Comparison of ENCODE assay signal across 9 cellular contexts in the genomic region with DNA sequence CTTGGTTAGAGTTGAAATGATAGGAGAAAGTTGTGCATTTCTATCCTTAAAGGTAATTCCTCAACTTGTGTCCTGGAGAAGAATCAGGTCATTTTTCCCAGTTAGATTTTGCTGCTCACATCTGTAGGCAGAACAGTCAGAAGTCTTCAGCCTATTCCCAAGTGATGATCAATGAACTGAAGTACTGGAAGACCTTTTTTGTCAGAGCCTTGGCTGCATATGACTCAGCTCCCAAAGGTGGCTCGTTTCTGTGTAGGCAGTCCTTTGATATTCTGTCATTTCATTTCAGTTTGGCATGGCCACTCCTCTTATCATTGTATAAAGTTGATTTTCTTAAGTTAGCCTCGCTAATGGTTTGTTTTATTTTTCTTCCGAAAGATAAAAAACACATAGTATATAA.
DNase-seq lines count a peak whose midpoint lies in the region; ATAC-seq and TF ChIP-seq lines count a peak whose summit lies in the region.
"Had no signal": no experiment of that assay in that cellular context is flagged by ENCODE, and none has a peak within 500 bp of the region (broad histone marks: within the 10 kb centered on the region; RNA-seq: fewer than 3 reads in every experiment).

No MANE protein-coding gene starts in this region.

- in situ Hi-C loops in HAP-1 (cut with MboI; ENCODE audit: low sequenced_read_pairs) = no loop called here

- no peak overlapping the region for H2AFZ ChIP-seq in hepatocyte

- no peaks in the 10 kb centered on the region for H3K9me3 Mint-ChIP-seq in activated CD4-positive, alpha-beta memory T cell treated with anti-CD3 and anti-CD28 coated beads for 36 hours
- H3K9me3 Mint-ChIP-seq in stimulated activated naive CD8-positive, alpha-beta T cell treated with anti-CD3 and anti-CD28 coated beads, Interleukin-15, amount 100 ng/mL, for 72 hours = no peaks in the 10 kb centered on the region

- POLR2A ChIA-PET in activated CD4-positive, alpha-beta memory T cell treated with anti-CD3 and anti-CD28 coated beads for 36 hours (lab: Charles Lee) = interaction anchor here (0.7 to 6.8 kb wide), 11 partner anchors 8 to 122 kb away, joined by 3 to 133 read pairs (median 4); no protein-coding TSS in a partner anchor

- H3K27me3 Mint-ChIP-seq in activated CD4-positive, alpha-beta memory T cell treated with anti-CD3 and anti-CD28 coated beads for 36 hours = no peaks in the 10 kb centered on the region
- H3K27me3 Mint-ChIP-seq in stimulated activated naive CD8-positive, alpha-beta T cell treated with anti-CD3 and anti-CD28 coated beads, Interleukin-15, amount 100 ng/mL, for 72 hours = no peaks in the 10 kb centered on the region

- 76% methylated on average over 3 of the region's 3 CpGs for WGBS in hepatocyte (ENCODE audit: low lambda C conversion rate, missing lambda C conversion rate)

- no peaks in the 10 kb centered on the region for H3K9me2 ChIP-seq in hepatocyte (replicated peaks; ENCODE audit: insufficient read depth)

- no peak overlapping the region for H3K4me2 ChIP-seq in hepatocyte

- no peak overlapping the region for H3K4me3 ChIP-seq in hepatocyte
- no peak overlapping the region for H3K4me3 ChIP-seq in H7 (ENCODE audit: insufficient read depth, low read depth, low read length)
- H3K4me3 ChIP-seq in HAP-1 = no peak overlapping the region

- peaks cover 81% of the 10 kb centered on the region for H3K4me1 Mint-ChIP-seq in activated CD4-positive, alpha-beta memory T cell treated with anti-CD3 and anti-CD28 coated beads for 36 hours (ENCODE audit: low read depth)
- peaks cover 87% of the 10 kb centered on the region for H3K4me1 Mint-ChIP-seq in stimulated activated naive CD8-positive, alpha-beta T cell treated with anti-CD3 and anti-CD28 coated beads, Interleukin-15, amount 100 ng/mL, for 72 hours

- peak; percentile 53 to 63 for ATAC-seq in activated CD4-positive, CD25-positive, alpha-beta regulatory T cell treated with anti-CD3 and anti-CD28 coated beads, Interleukin-2, amount 50 U/mL, for 24 hours
- ATAC-seq in stimulated activated naive CD8-positive, alpha-beta T cell treated with anti-CD3 and anti-CD28 coated beads, Interleukin-15, amount 100 ng/mL, for 72 hours = peak; percentile 33

- H3K4me3 Mint-ChIP-seq in activated CD4-positive, alpha-beta memory T cell treated with anti-CD3 and anti-CD28 coated beads for 36 hours = peak overlapping the region; percentile 71
- peak overlapping the region; percentile 69 to 73 for H3K4me3 Mint-ChIP-seq in stimulated activated naive CD8-positive, alpha-beta T cell treated with anti-CD3 and anti-CD28 coated beads, Interleukin-15, amount 100 ng/mL, for 72 hours

- peaks cover 35% of the 10 kb centered on the region for H3K36me3 Mint-ChIP-seq in activated CD4-positive, alpha-beta memory T cell treated with anti-CD3 and anti-CD28 coated beads for 36 hours

- no peaks in the 10 kb centered on the region for H3K27me3 ChIP-seq in hepatocyte
- H3K27me3 ChIP-seq in H7 (ENCODE audit: control insufficient read depth, insufficient read depth, low read length) = no peaks in the 10 kb centered on the region
- no peaks in the 10 kb centered on the region for H3K27me3 ChIP-seq in HAP-1 (ENCODE audit: low read depth)

- H3K27ac ChIP-seq in hepatocyte = peak overlapping the region; percentile 55

- no peak for DNase-seq in activated CD4-positive, CD25-positive, alpha-beta regulatory T cell (lab: John Stamatoyannopoulos, UW)
- DNase-seq in activated CD4-positive, alpha-beta memory T cell treated with anti-CD3 and anti-CD28 coated beads for 36 hours = peak; percentile 71
- no peak for DNase-seq in hepatocyte (ENCODE audit: low spot score)
- peak in 1 of 2 donors; percentile 43 for DNase-seq in stimulated activated naive CD8-positive, alpha-beta T cell treated with anti-CD3 and anti-CD28 coated beads, Interleukin-15, amount 100 ng/mL, for 72 hours
- no peak for DNase-seq in DMS 273 treated with DMSO at 0.1 percent for 48 hours (lab: John Stamatoyannopoulos, UW)
- no peak for DNase-seq in H7
- no peak for DNase-seq in HAP-1 (ENCODE audit: low spot score in 2 of 2)
- DNase-seq: NCI-H1092 had no signal

- no peaks in the 10 kb centered on the region for H4K20me1 ChIP-seq in hepatocyte (ENCODE audit: insufficient read depth, poor library complexity, severe bottlenecking)

- no peaks in the 10 kb centered on the region for H3K36me3 ChIP-seq in hepatocyte (replicated peaks; ENCODE audit: insufficient read depth, low read depth)
- H3K36me3 ChIP-seq in H7 (replicated peaks; ENCODE audit: control insufficient read depth, insufficient read depth, low read length) = no peaks in the 10 kb centered on the region
- H3K36me3 ChIP-seq in HAP-1 (replicated peaks) = no peaks in the 10 kb centered on the region; the same call in 1 of the 2 replicates

- H3K4me1 ChIP-seq in hepatocyte (ENCODE audit: insufficient read depth) = peaks cover 52% of the 10 kb centered on the region
- H3K4me1 ChIP-seq in HAP-1 = peaks cover 21% of the 10 kb centered on the region

- H3K27ac Mint-ChIP-seq in activated CD4-positive, alpha-beta memory T cell treated with anti-CD3 and anti-CD28 coated beads for 36 hours = peak overlapping the region; percentile 82
- H3K27ac Mint-ChIP-seq in stimulated activated naive CD8-positive, alpha-beta T cell treated with anti-CD3 and anti-CD28 coated beads, Interleukin-15, amount 100 ng/mL, for 72 hours = peak overlapping the region; percentile 89 to 90

- CTCF ChIA-PET in activated CD4-positive, alpha-beta memory T cell treated with anti-CD3 and anti-CD28 coated beads for 36 hours (lab: Charles Lee) = interaction anchor here (0.8 to 4.2 kb wide), 2 partner anchors 12 to 58 kb away, joined by 3 to 42 read pairs; no protein-coding TSS in a partner anchor

- peaks cover 5% of the 10 kb centered on the region for H3K79me2 ChIP-seq in hepatocyte

- TF ChIP-seq CTCF in hepatocyte (IDR thresholded peaks at IDR 0.05; ENCODE audit: poor library complexity) = no peak

- intact Hi-C loops in activated CD4-positive, alpha-beta memory T cell treated with anti-CD3 and anti-CD28 coated beads for 36 hours (cut with micrococcal nuclease) = loop anchor here (1.0 to 10.0 kb wide), 4 partner anchors 14 to 941 kb away; a partner anchor contains a TSS

- H3K9me3 ChIP-seq in hepatocyte (ENCODE audit: low read depth) = no peaks in the 10 kb centered on the region
- H3K9me3 ChIP-seq in HAP-1 = no peaks in the 10 kb centered on the region
